Comparison of ENCODE assay signal across 1 cellular context in the genomic region with DNA sequence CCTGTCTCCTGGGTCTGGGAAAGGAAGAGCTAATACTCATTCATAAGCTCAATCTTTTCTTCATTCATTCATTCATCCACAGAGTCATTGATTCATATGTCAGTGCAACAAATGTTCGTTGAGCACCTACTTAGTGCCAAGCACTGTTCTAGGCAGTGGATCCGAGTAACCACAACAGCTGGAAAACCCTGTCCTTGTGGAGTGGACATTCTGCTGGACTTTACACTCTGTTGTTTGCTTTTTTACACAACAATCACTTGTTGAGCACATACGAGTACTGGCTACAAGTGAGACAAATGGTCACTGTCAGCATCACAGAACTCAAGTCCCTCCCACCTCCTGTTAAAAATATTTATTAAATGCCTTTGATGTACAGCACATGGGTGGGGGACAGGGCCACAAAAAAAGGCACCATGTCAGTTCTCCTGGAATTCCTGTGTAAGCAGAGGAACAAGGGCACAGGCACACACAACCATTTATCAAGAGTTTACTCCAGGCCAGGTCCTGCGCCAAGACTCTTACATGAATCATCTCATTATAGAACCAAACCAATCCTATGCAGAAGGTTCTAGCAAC.
A peak's percentile ranks its signal among the peaks of the same experiment; 100 is the strongest.
TF ChIP-seq lines count a peak whose summit lies in the region.

No MANE protein-coding gene starts in this region.

TF ChIP-seq in HepG2, 621 proteins besides CTCF, POLR2A, EP300 and RAD21 (continued from another document and continues in another):
- TF ChIP-seq, protein P1, sequence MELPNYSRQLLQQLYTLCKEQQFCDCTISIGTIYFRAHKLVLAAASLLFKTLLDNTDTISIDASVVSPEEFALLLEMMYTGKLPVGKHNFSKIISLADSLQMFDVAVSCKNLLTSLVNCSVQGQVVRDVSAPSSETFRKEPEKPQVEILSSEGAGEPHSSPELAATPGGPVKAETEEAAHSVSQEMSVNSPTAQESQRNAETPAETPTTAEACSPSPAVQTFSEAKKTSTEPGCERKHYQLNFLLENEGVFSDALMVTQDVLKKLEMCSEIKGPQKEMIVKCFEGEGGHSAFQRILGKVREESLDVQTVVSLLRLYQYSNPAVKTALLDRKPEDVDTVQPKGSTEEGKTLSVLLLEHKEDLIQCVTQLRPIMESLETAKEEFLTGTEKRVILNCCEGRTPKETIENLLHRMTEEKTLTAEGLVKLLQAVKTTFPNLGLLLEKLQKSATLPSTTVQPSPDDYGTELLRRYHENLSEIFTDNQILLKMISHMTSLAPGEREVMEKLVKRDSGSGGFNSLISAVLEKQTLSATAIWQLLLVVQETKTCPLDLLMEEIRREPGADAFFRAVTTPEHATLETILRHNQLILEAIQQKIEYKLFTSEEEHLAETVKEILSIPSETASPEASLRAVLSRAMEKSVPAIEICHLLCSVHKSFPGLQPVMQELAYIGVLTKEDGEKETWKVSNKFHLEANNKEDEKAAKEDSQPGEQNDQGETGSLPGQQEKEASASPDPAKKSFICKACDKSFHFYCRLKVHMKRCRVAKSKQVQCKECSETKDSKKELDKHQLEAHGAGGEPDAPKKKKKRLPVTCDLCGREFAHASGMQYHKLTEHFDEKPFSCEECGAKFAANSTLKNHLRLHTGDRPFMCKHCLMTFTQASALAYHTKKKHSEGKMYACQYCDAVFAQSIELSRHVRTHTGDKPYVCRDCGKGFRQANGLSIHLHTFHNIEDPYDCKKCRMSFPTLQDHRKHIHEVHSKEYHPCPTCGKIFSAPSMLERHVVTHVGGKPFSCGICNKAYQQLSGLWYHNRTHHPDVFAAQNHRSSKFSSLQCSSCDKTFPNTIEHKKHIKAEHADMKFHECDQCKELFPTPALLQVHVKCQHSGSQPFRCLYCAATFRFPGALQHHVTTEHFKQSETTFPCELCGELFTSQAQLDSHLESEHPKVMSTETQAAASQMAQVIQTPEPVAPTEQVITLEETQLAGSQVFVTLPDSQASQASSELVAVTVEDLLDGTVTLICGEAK (IDR thresholded peaks at IDR 0.05): no peak
- TF ChIP-seq, protein P1 (CRISPR knock-in tag; IDR thresholded peaks at IDR 0.05): peak; percentile 76; the same call in 1 of the 2 replicates
- TF ChIP-seq ZNF777 (CRISPR knock-in tag; IDR thresholded peaks at IDR 0.05) (no peak), MEF2D (CRISPR knock-in tag; IDR thresholded peaks at IDR 0.05) (peak; percentile 97; the same call in 1 of the 2 replicates), SMARCE1 (IDR thresholded peaks at IDR 0.05; ENCODE audit: borderline replicate concordance) (0 out of 2 replicates have a peak, but pooled peaks have one; percentile 10), SOX5 (CRISPR knock-in tag; IDR thresholded peaks at IDR 0.05; ENCODE audit: borderline replicate concordance) (peak; percentile 100), ZNF282 (IDR thresholded peaks at IDR 0.05; ENCODE audit: partially characterized antibody) (no peak), ZNF646 (CRISPR knock-in tag; IDR thresholded peaks at IDR 0.05) (peak; percentile 96), ATF7-NPFF (CRISPR knock-in tag; IDR thresholded peaks at IDR 0.05; ENCODE audit: low read depth) (peak; percentile 58; the same call in 1 of the 2 replicates), RERE (CRISPR knock-in tag; IDR thresholded peaks at IDR 0.05; ENCODE audit: low read depth) (peak; percentile 97), DZIP1 (CRISPR knock-in tag; IDR thresholded peaks at IDR 0.05) (no peak), ZNF296 (CRISPR knock-in tag; conservative IDR thresholded peaks at IDR 0.05) (peak; percentile 99), ZNF430 (CRISPR knock-in tag; IDR thresholded peaks at IDR 0.05) (peak; percentile 94), ZNF772 (CRISPR knock-in tag; IDR thresholded peaks at IDR 0.05) (peak; percentile 87), NFE2 (CRISPR knock-in tag; IDR thresholded peaks at IDR 0.05) (no peak), MYC (CRISPR knock-in tag; IDR thresholded peaks at IDR 0.05; ENCODE audit: borderline replicate concordance) (peak; percentile 68)
- TF ChIP-seq, protein P2, sequence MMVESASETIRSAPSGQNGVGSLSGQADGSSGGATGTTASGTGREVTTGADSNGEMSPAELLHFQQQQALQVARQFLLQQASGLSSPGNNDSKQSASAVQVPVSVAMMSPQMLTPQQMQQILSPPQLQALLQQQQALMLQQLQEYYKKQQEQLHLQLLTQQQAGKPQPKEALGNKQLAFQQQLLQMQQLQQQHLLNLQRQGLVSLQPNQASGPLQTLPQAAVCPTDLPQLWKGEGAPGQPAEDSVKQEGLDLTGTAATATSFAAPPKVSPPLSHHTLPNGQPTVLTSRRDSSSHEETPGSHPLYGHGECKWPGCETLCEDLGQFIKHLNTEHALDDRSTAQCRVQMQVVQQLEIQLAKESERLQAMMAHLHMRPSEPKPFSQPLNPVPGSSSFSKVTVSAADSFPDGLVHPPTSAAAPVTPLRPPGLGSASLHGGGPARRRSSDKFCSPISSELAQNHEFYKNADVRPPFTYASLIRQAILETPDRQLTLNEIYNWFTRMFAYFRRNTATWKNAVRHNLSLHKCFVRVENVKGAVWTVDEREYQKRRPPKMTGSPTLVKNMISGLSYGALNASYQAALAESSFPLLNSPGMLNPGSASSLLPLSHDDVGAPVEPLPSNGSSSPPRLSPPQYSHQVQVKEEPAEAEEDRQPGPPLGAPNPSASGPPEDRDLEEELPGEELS (CRISPR knock-in tag; IDR thresholded peaks at IDR 0.05): peak; percentile 100
